ENCODE assay signal across 8 cellular contexts in the genomic region with DNA sequence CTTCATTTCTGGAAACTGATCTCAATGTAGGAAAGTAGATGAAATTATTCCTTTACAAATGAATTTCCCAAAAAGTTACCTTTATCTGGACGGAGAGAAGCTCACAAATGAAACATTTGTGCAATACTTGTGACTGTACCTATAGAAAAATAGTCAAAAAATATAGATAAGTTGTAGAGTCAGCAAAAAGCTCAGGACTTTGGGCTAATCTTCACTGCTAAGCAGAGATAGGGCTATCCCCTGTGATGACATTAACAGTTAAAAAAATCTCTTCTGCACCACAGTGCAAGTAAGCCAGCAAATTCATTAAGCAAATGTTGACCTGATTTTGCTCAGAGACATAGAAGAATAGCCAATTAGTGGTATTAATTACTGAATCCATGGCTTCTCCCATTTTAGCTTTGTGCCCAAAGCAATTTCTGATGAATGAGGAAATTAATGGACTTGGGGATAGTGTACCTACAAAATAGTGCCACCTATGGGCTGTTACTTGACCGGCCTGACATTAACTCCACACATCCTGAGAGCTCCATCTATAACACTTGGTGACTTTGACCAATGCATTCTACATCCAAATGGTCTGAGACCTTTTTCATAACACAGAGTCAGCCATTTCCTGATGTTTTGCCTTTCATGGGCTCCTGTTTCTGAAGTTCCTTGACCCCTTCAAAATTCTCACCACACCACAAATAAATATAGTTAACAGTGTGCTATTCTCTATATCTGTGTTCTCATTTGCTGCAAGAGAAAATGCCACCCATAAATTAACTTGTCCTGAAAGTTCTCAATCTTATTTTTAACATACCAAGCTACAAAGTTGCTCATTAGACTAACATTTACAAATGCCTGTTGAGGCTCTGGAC.
DNase-seq lines count a peak whose midpoint lies in the region; ATAC-seq and TF ChIP-seq lines count a peak whose summit lies in the region.

No MANE protein-coding gene starts in this region.

- H3K9me3 Mint-ChIP-seq in chondrocyte (ENCODE audit: low read depth): no peaks in the 10 kb centered on the region

- H3K4me3 Mint-ChIP-seq in chondrocyte (ENCODE audit: unreplicated experiment): no peak overlapping the region

- no peak overlapping the region for H3K27ac Mint-ChIP-seq in chondrocyte (ENCODE audit: unreplicated experiment)

- no peaks in the 10 kb centered on the region for H3K79me2 ChIP-seq in mesendoderm (ENCODE audit: control insufficient read depth, insufficient read depth, low read length)

- no peak overlapping the region for H3K9ac ChIP-seq in mesendoderm (ENCODE audit: low read length)

- H3K27me3 ChIP-seq in mesendoderm (ENCODE audit: insufficient read depth, low read length, poor library complexity): no peaks in the 10 kb centered on the region

- no peak overlapping the region for H4K8ac ChIP-seq in mesendoderm (ENCODE audit: low read depth, low read length)

- peak; percentile 75 for TF ChIP-seq CTCF in chondrocyte (IDR thresholded peaks at IDR 0.05)

- H2BK15ac ChIP-seq in mesendoderm (replicated peaks; ENCODE audit: low read depth): no peak overlapping the region

- no peak overlapping the region for H4K5ac ChIP-seq in mesendoderm (ENCODE audit: low read length)

- peaks cover 2% of the 10 kb centered on the region for H3K36me3 Mint-ChIP-seq in chondrocyte (ENCODE audit: low read depth)

- no peak overlapping the region for H3K18ac ChIP-seq in mesendoderm (ENCODE audit: low read length)

- H3K79me1 ChIP-seq in mesendoderm (ENCODE audit: low read length): no peaks in the 10 kb centered on the region

- H3K4me3 ChIP-seq in mesendoderm (ENCODE audit: low read length): no peak overlapping the region

- peak; percentile 25 for DNase-seq in NCI-H510A treated with DMSO at 0.1 percent for 48 hours (lab: John Stamatoyannopoulos, UW)
- DNase-seq in NCI-H510A (lab: John Stamatoyannopoulos, UW): no peak
- peak; percentile 17 for DNase-seq in NCI-H774 (lab: John Stamatoyannopoulos, UW)
- no peak for DNase-seq in chondrocyte (ENCODE audit: low spot score)
- peak; percentile 50 for DNase-seq in mesendoderm
- DNase-seq in NCI-H2196 treated with DMSO at 0.1 percent for 48 hours (lab: John Stamatoyannopoulos, UW; ENCODE audit: unreplicated experiment): no peak
- no peak for DNase-seq in dedifferentiated amniotic fluid mesenchymal stem cell (ENCODE audit: extremely low spot score)

- H3K36me3 ChIP-seq in mesendoderm (ENCODE audit: control insufficient read depth, insufficient read depth, low read length): no peaks in the 10 kb centered on the region

- peaks cover 14% of the 10 kb centered on the region for H3K4me1 Mint-ChIP-seq in chondrocyte (ENCODE audit: low read depth)

- no CpG with 5 or more reads among the region's 2 CpGs for WGBS in mesendoderm (ENCODE audit: extremely low coverage, insufficient coverage, low lambda C conversion rate)

- H3K4me2 ChIP-seq in mesendoderm (ENCODE audit: low read length): no peak overlapping the region

- no peak overlapping the region for H2BK120ac ChIP-seq in mesendoderm (ENCODE audit: low read depth, low read length)

- peak; percentile 60 for ATAC-seq in HG02623 (IDR thresholded peaks at IDR 0.05; ENCODE audit: unreplicated experiment)

- no peak overlapping the region for H3K4ac ChIP-seq in mesendoderm (ENCODE audit: low read depth, low read length)

- H3K56ac ChIP-seq in mesendoderm (ENCODE audit: low read length): no peak overlapping the region

- no peak overlapping the region for H2AK5ac ChIP-seq in mesendoderm (ENCODE audit: low read length)

- no peak overlapping the region for H2BK5ac ChIP-seq in mesendoderm (ENCODE audit: low read length)

- H3K27me3 Mint-ChIP-seq in chondrocyte (ENCODE audit: low read depth): no peaks in the 10 kb centered on the region

- no peaks in the 10 kb centered on the region for H3K4me1 ChIP-seq in mesendoderm (ENCODE audit: control insufficient read depth, low read depth, low read length)

- H3K23ac ChIP-seq in mesendoderm (ENCODE audit: low read length): no peak overlapping the region

- H3K27ac ChIP-seq in mesendoderm (ENCODE audit: low read depth, low read length): no peak overlapping the region

Comparison
In these comparisons a context has a peak if more than half of its experiments do, and no peak if none do; other contexts are left out.
1. DNase-seq: peak in NCI-H510A treated with DMSO at 0.1 percent for 48 hours (single experiment), NCI-H774 (single experiment) and mesendoderm (single experiment); none in NCI-H510A (single experiment), chondrocyte (single experiment), NCI-H2196 treated with DMSO at 0.1 percent for 48 hours (single experiment) and dedifferentiated amniotic fluid mesenchymal stem cell (single experiment).